Comparison of ENCODE assay signal across 8 cellular contexts in the genomic region with DNA sequence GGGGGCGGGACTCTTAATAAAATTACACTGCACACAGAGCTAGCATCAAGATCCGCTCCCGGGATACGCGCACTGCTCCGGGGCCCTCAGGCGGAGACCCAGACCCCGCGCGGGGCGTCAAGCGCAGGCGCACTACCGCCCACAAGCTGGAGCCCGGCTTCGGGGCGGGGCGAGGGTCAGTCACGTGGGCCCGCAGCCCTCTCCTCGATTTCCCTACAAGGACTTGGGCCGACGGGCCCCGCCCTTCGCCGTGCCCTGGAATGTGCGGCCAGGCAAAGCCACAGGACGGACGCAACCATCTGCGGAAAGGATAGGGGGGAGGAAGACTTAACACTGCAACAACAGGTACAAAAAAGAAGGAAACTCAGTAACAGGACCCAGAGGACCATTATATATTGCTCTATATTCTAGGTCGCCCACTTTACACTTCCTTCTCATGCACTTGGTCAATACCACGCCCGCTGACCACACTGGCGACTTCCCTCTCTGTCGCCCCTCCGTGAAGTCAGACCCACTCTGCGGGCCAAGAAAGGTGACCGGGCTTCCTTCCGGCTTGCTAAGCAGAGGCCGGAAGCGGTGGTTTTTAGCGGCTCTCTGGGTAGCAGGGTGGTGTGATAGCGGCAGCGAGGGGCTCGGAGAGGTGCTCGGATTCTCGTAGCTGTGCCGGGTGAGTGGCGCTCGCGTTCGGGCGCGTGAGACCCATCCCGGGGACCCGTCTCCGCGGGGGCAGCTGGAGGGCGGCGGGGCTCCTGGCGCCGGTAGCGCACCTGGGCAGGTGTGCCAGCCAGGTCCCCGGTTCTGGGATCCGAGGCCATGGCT. TPM values are rescaled to one million over a fixed set of nuclear protein-coding genes. Genes with fewer than 3 reads are reported as not detected.
DNase-seq lines count a peak whose midpoint lies in the region; ATAC-seq and TF ChIP-seq lines count a peak whose summit lies in the region.

TSS of gene MYL12A (plus strand) at position 559 of the 819 bp plus-strand sequence. CDS start 5,447 bp downstream, outside the sequence.

- H3K36me3 Mint-ChIP-seq in T-helper 17 cell (ENCODE audit: low read depth) = peaks cover 9% of the 10 kb centered on the region
- peaks cover 5% of the 10 kb centered on the region for H3K36me3 Mint-ChIP-seq in progenitor cell of endocrine pancreas (ENCODE audit: insufficient read depth)

- DNase-seq in NCI-H1694 treated with DMSO at 0.1 percent for 48 hours (lab: John Stamatoyannopoulos, UW) = peak; percentile 82
- DNase-seq in T-helper 17 cell = peak; percentile 68 to 88 (median 87)
- peak; percentile 39 to 94 (median 85) for DNase-seq in amygdala (lab: John Stamatoyannopoulos, UW)
- DNase-seq in left cardiac atrium = peak; percentile 99
- DNase-seq in progenitor cell of endocrine pancreas (ENCODE audit: low spot score, unreplicated experiment) = peak; percentile 97
- peak; percentile 97 for DNase-seq in ureter (ENCODE audit: low spot score)

- H3K9me3 ChIP-seq in T-helper 17 cell (ENCODE audit: control insufficient read depth, low read length, poor library complexity, severe bottlenecking) = no peaks in the 10 kb centered on the region

- peak within 1 kb of the TSS; percentile 94 for H3K4me3 Mint-ChIP-seq in T-helper 17 cell
- H3K4me3 Mint-ChIP-seq in progenitor cell of endocrine pancreas (ENCODE audit: low read depth) = peak within 1 kb of the TSS; percentile 97

- peak; percentile 98 for TF ChIP-seq POLR2A in GM15510 (IDR thresholded peaks at IDR 0.05; ENCODE audit: borderline replicate concordance, extremely low read depth, insufficient read length)

- H3K27ac Mint-ChIP-seq in T-helper 17 cell (peak within 1 kb of the TSS; percentile 95), progenitor cell of endocrine pancreas (peak within 1 kb of the TSS; percentile 99)

- H3K27me3 Mint-ChIP-seq in T-helper 17 cell = no peaks in the 10 kb centered on the region
- no peaks in the 10 kb centered on the region for H3K27me3 Mint-ChIP-seq in progenitor cell of endocrine pancreas

- H3K9me3 Mint-ChIP-seq in progenitor cell of endocrine pancreas (ENCODE audit: low read depth) = no peaks in the 10 kb centered on the region

- intact Hi-C loops in left cardiac atrium (cut with DNase I) = loop anchor here (5.0 to 10.0 kb wide), 6 partner anchors 60 to 315 kb away; no protein-coding TSS in a partner anchor

- H3K4me1 Mint-ChIP-seq in T-helper 17 cell (peaks cover 39% of the 10 kb centered on the region), progenitor cell of endocrine pancreas (ENCODE audit: low read depth) (peaks cover 21% of the 10 kb centered on the region)

- TF ChIP-seq CTCF in progenitor cell of endocrine pancreas (IDR thresholded peaks at IDR 0.05; ENCODE audit: unreplicated experiment) = no peak

- ATAC-seq in HG02885 (IDR thresholded peaks at IDR 0.05; ENCODE audit: poor library complexity, unreplicated experiment) (peak; percentile 84), T-helper 17 cell (peak; percentile 75), left cardiac atrium (peak; percentile 89 to 90)

RNA-seq across cellular contexts. Expression of gene MYL12A, which starts in this region (rescaled TPM):
- total RNA-seq in T-helper 17 cell = 100 to 1,000 TPM; 480 to 500 TPM
- total RNA-seq in left cardiac atrium = 100 to 1,000 TPM; 919 to 945 TPM
- 236 and 256 TPM in 2 replicates for total RNA-seq in progenitor cell of endocrine pancreas
- 299 TPM for total RNA-seq in ureter

Comparison
In these comparisons a context has a peak if more than half of its experiments do, and no peak if none do; other contexts are left out.
1. Peak in every context shown above with its lines: DNase-seq and ATAC-seq.